15 cellular contexts compared by ENCODE assay signal in genomic region chr5:106876665-106877194, GRCh38.
DNase-seq lines count a peak whose midpoint lies in the region; ATAC-seq and TF ChIP-seq lines count a peak whose summit lies in the region.
"Had no signal": no experiment of that assay in that cellular context is flagged by ENCODE, and none has a peak within 500 bp of the region (broad histone marks: within the 10 kb centered on the region; RNA-seq: fewer than 3 reads in every experiment).

No MANE protein-coding gene starts in this region.

- no peak overlapping the region for H2AFZ ChIP-seq in OCI-LY7 (ENCODE audit: low read length)

- no peak overlapping the region for H3K27ac ChIP-seq in HL-60 (replicated peaks)
- H3K27ac ChIP-seq in OCI-LY7 (ENCODE audit: low read depth, low read length, poor library complexity, severe bottlenecking) = no peak overlapping the region
- H3K27ac ChIP-seq: neutrophil had no signal

- CTCF ChIA-PET in OCI-LY7 (lab: Charles Lee; ENCODE audit: unreplicated experiment) = no interaction called here

- in situ Hi-C loops in ACHN (cut with HindIII; ENCODE audit: low pct_ligation_motif_present, low pct_unique_long_range_greater_than_20kb, low sequenced_read_pairs) = no loop called here

- no peaks in the 10 kb centered on the region for H3K4me1 ChIP-seq in OCI-LY7 (ENCODE audit: insufficient read depth, low read length, poor library complexity, severe bottlenecking)

- no peak for ATAC-seq in HG03378 (IDR thresholded peaks at IDR 0.05; ENCODE audit: unreplicated experiment)
- ATAC-seq: SK-N-SH treated with all-trans-retinoic acid at 6 μM for 48 hours had no signal

- H3K9me3 ChIP-seq in OCI-LY7 (ENCODE audit: low read length) = peaks cover 7% of the 10 kb centered on the region; the same call in 1 of the 2 replicates
- H3K9me3 ChIP-seq: neutrophil had no signal

- H3K4me3 ChIP-seq in HL-60 (replicated peaks; ENCODE audit: insufficient read depth, low read length) (no peak overlapping the region), OCI-LY7 (ENCODE audit: low read depth, low read length, poor library complexity, severe bottlenecking) (no peak overlapping the region)

- no TSS peak for BruUV-seq in OCI-LY7 (replicated peaks; lab: Mats Ljungman, UMichigan)

- no peaks in the 10 kb centered on the region for H3K9me2 ChIP-seq in OCI-LY7 (ENCODE audit: insufficient read depth, low read length)

- H4K20me1 ChIP-seq in OCI-LY7 (ENCODE audit: insufficient read depth, low read length) = no peaks in the 10 kb centered on the region

- no peak for TF ChIP-seq POLR2A in erythroblast (IDR thresholded peaks at IDR 0.05; ENCODE audit: low read length)

- H3K79me2 ChIP-seq in OCI-LY7 (ENCODE audit: insufficient read depth, low read depth, low read length) = no peaks in the 10 kb centered on the region

- DNase-seq in ACHN (peak; percentile 1), HL-60 (ENCODE audit: low read depth in 1 of 2, low spot score in 1 of 2) (peak; percentile 8 to 17), OCI-LY7 (ENCODE audit: low spot score) (peak; percentile 60), erythroblast (lab: John Stamatoyannopoulos, UW) (peak; percentile 27 to 32), NCI-H1092 (lab: John Stamatoyannopoulos, UW) (no peak), NCI-H1048 (lab: John Stamatoyannopoulos, UW) (no peak)
- DNase-seq in stimulated activated CD4-positive, alpha-beta T cell treated with anti-CD3 and anti-CD28 coated beads, Interleukin-2, amount 100 ng/mL, for 24 hours = no peak
- DNase-seq: activated CD8-positive, alpha-beta memory T cell treated with anti-CD3 and anti-CD28 coated beads for 24 hours; amniotic stem cell; head of caudate nucleus; NCI-H1092 treated with DMSO at 0.1 percent for 48 hours; NCI-H345 had no signal

- intact Hi-C loops in OCI-LY7 (cut with micrococcal nuclease; ENCODE audit: unreplicated experiment) = no loop called here

- no peaks in the 10 kb centered on the region for H3K36me3 ChIP-seq in OCI-LY7 (ENCODE audit: insufficient read depth, low read length)
- H3K36me3 ChIP-seq: neutrophil had no signal

- POLR2A ChIA-PET in OCI-LY7 (lab: Charles Lee) = no interaction called here

- H3K4me2 ChIP-seq in OCI-LY7 (ENCODE audit: low read length) = no peak overlapping the region

- TF ChIP-seq CTCF in HL-60 (IDR thresholded peaks at IDR 0.05; ENCODE audit: insufficient read depth, low read length) = no peak
- TF ChIP-seq CTCF in OCI-LY7 (conservative IDR thresholded peaks at IDR 0.05; ENCODE audit: low read length) = no peak

- H3K27me3 ChIP-seq in HL-60 (ENCODE audit: insufficient read depth, poor library complexity, severe bottlenecking) = no peaks in the 10 kb centered on the region
- H3K27me3 ChIP-seq: neutrophil had no signal

Comparison
In these comparisons a context has a peak if more than half of its experiments do, and no peak if none do; other contexts are left out.
1. DNase-seq: peak in ACHN (single experiment), HL-60 (2 of 2), OCI-LY7 (single experiment) and erythroblast (2 of 2); none in stimulated activated CD4-positive, alpha-beta T cell treated with anti-CD3 and anti-CD28 coated beads, Interleukin-2, amount 100 ng/mL, for 24 hours (0 of 2), NCI-H1092 (single experiment) and NCI-H1048 (single experiment).